Comparison of ENCODE assay signal across 1 cellular context in the genomic region with DNA sequence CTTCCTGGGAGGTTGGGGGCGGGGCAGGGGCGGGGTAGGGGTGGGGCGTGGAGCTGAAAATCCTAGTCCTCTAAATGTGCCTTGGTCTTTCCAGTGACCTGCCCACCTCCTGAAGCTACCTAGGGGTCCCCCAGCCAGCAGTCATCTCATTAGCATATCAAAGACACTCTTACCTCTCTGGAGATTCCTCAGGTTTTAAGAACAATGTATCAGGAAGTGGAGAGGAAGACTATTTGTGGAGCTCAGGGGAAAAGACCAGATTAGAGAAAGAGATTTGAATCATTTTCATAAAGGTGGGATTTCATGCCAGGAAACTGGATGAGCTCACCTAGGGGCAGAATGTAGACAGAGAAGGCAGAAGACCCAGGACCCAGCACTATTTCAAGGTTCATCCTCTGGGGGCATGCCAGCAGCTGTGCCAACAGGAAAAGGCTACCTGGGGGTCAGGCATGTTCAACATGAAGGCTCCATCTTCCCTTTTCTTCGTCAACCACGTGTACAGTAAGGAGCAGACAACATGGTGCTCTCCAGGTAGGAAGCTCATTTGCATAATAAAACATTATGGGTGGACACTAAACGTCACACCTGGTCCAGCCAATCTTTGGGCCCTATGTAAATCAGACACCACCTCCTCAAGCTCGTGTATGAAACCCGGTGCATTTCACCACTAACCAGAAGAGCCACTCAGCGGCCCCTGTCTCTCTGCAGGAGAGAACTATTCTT.
TF ChIP-seq lines count a peak whose summit lies in the region.

No MANE protein-coding gene starts in this region.

TF ChIP-seq in WTC11, 78 proteins besides CTCF, POLR2A, EP300 and RAD21 (continued from another document):
- peak; percentile 40; the same call in 1 of the 2 replicates for TF ChIP-seq CREM (CRISPR knock-in tag; IDR thresholded peaks at IDR 0.05)
- peak; percentile 73; the same call in 1 of the 2 replicates for TF ChIP-seq ZBTB21 (CRISPR knock-in tag; IDR thresholded peaks at IDR 0.05; ENCODE audit: borderline replicate concordance)
- TF ChIP-seq, protein P1, sequence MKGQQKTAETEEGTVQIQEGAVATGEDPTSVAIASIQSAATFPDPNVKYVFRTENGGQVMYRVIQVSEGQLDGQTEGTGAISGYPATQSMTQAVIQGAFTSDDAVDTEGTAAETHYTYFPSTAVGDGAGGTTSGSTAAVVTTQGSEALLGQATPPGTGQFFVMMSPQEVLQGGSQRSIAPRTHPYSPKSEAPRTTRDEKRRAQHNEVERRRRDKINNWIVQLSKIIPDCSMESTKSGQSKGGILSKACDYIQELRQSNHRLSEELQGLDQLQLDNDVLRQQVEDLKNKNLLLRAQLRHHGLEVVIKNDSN (CRISPR knock-in tag; IDR thresholded peaks at IDR 0.05), result peak; percentile 55; the same call in 1 of the 2 replicates
- TF ChIP-seq ZNF423 (CRISPR knock-in tag; IDR thresholded peaks at IDR 0.05), result peak; percentile 58
- TF ChIP-seq, protein P2, sequence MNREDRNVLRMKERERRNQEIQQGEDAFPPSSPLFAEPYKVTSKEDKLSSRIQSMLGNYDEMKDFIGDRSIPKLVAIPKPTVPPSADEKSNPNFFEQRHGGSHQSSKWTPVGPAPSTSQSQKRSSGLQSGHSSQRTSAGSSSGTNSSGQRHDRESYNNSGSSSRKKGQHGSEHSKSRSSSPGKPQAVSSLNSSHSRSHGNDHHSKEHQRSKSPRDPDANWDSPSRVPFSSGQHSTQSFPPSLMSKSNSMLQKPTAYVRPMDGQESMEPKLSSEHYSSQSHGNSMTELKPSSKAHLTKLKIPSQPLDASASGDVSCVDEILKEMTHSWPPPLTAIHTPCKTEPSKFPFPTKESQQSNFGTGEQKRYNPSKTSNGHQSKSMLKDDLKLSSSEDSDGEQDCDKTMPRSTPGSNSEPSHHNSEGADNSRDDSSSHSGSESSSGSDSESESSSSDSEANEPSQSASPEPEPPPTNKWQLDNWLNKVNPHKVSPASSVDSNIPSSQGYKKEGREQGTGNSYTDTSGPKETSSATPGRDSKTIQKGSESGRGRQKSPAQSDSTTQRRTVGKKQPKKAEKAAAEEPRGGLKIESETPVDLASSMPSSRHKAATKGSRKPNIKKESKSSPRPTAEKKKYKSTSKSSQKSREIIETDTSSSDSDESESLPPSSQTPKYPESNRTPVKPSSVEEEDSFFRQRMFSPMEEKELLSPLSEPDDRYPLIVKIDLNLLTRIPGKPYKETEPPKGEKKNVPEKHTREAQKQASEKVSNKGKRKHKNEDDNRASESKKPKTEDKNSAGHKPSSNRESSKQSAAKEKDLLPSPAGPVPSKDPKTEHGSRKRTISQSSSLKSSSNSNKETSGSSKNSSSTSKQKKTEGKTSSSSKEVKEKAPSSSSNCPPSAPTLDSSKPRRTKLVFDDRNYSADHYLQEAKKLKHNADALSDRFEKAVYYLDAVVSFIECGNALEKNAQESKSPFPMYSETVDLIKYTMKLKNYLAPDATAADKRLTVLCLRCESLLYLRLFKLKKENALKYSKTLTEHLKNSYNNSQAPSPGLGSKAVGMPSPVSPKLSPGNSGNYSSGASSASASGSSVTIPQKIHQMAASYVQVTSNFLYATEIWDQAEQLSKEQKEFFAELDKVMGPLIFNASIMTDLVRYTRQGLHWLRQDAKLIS (CRISPR knock-in tag; IDR thresholded peaks at IDR 0.05; ENCODE audit: borderline replicate concordance), result peak; percentile 63; the same call in 1 of the 2 replicates
- TF ChIP-seq ZNF396 (CRISPR knock-in tag; IDR thresholded peaks at IDR 0.05; ENCODE audit: borderline replicate concordance), result 0 out of 2 replicates have a peak, but pooled peaks have one; percentile 48
- TF ChIP-seq, protein P3, sequence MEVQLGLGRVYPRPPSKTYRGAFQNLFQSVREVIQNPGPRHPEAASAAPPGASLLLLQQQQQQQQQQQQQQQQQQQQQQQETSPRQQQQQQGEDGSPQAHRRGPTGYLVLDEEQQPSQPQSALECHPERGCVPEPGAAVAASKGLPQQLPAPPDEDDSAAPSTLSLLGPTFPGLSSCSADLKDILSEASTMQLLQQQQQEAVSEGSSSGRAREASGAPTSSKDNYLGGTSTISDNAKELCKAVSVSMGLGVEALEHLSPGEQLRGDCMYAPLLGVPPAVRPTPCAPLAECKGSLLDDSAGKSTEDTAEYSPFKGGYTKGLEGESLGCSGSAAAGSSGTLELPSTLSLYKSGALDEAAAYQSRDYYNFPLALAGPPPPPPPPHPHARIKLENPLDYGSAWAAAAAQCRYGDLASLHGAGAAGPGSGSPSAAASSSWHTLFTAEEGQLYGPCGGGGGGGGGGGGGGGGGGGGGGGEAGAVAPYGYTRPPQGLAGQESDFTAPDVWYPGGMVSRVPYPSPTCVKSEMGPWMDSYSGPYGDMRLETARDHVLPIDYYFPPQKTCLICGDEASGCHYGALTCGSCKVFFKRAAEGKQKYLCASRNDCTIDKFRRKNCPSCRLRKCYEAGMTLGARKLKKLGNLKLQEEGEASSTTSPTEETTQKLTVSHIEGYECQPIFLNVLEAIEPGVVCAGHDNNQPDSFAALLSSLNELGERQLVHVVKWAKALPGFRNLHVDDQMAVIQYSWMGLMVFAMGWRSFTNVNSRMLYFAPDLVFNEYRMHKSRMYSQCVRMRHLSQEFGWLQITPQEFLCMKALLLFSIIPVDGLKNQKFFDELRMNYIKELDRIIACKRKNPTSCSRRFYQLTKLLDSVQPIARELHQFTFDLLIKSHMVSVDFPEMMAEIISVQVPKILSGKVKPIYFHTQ (CRISPR knock-in tag; IDR thresholded peaks at IDR 0.05), result no peak
